In the genomic region with DNA sequence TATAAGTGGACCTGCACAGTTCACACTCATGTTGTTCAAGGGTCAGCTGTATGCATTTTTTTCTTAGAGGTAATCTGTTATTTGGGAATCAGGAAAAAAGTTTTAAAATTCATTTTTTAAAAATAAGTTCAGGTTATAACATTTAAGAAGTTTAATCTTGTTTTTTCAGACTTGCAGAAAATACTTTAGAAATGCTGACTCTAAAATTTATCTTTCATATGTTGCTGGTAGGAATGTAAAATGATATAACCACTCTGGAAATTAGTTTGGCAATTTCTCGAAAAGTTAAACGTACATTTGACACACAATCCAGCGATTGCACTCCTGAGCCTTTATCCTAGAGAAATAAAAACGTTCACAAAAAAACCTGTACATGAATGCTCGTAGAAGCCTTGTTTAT, we compare ENCODE assay signal across 1 cellular context.
TF ChIP-seq lines count a peak whose summit lies in the region.

No MANE protein-coding gene starts in this region.

TF ChIP-seq in neural cell, 6 proteins besides CTCF, POLR2A, EP300 and RAD21 (continued from another document):
- TF ChIP-seq, protein P1, sequence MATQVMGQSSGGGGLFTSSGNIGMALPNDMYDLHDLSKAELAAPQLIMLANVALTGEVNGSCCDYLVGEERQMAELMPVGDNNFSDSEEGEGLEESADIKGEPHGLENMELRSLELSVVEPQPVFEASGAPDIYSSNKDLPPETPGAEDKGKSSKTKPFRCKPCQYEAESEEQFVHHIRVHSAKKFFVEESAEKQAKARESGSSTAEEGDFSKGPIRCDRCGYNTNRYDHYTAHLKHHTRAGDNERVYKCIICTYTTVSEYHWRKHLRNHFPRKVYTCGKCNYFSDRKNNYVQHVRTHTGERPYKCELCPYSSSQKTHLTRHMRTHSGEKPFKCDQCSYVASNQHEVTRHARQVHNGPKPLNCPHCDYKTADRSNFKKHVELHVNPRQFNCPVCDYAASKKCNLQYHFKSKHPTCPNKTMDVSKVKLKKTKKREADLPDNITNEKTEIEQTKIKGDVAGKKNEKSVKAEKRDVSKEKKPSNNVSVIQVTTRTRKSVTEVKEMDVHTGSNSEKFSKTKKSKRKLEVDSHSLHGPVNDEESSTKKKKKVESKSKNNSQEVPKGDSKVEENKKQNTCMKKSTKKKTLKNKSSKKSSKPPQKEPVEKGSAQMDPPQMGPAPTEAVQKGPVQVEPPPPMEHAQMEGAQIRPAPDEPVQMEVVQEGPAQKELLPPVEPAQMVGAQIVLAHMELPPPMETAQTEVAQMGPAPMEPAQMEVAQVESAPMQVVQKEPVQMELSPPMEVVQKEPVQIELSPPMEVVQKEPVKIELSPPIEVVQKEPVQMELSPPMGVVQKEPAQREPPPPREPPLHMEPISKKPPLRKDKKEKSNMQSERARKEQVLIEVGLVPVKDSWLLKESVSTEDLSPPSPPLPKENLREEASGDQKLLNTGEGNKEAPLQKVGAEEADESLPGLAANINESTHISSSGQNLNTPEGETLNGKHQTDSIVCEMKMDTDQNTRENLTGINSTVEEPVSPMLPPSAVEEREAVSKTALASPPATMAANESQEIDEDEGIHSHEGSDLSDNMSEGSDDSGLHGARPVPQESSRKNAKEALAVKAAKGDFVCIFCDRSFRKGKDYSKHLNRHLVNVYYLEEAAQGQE (IDR thresholded peaks at IDR 0.05; ENCODE audit: borderline replicate concordance), result no peak
- no peak for TF ChIP-seq EZH2 (IDR thresholded peaks at IDR 0.05; ENCODE audit: borderline replicate concordance, insufficient read depth, low read length, poor library complexity, severe bottlenecking)
- TF ChIP-seq MXI1 (conservative IDR thresholded peaks at IDR 0.05; ENCODE audit: poor library complexity, severe bottlenecking), result no peak
TF ChIP-seq in neural cell: peak in this region for 0.
